ENCODE assay signal across 36 cellular contexts in the genomic region with DNA sequence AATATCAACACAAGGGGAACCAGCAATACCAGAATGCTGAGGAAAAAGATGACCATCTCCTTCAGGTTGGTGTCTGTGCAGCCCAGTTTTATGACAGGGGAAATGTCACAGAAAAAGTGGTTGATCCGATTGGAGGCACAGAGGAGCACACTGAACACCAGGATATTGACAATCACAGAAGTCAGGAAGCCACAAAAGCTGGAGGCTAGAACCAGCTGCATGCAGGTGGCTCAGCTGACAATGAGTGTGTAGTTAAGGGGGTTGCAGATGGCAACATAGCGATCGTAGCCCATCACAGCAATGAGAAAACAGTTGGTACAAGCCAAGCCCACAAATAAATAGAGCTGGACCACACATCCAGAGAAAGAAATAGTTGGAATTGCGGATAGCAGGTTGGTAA. TPM values are rescaled to one million over a fixed set of nuclear protein-coding genes. Genes with fewer than 3 reads are reported as not detected.
"Had no signal": no experiment of that assay in that cellular context is flagged by ENCODE, and none has a peak within 500 bp of the region (broad histone marks: within the 10 kb centered on the region; RNA-seq: fewer than 3 reads in every experiment).

No MANE protein-coding gene starts in this region.

- H2AFZ ChIP-seq: PC-9 had no signal

- H3K36me3 ChIP-seq: SJCRH30 had no signal

- H3K27me3 ChIP-seq: SJCRH30 had no signal

- H3K27ac ChIP-seq: PC-9, RWPE1, SJCRH30 had no signal

- H3K9me3 ChIP-seq: SJCRH30, SK-N-SH had no signal

- H3K4me3 ChIP-seq: PC-9, SJCRH30 had no signal

- H3K4me1 ChIP-seq: SJCRH30 had no signal

- H3K9ac ChIP-seq: SK-N-SH had no signal

- ATAC-seq: Panc1, Right ventricle myocardium inferior had no signal

- H3K4me2 ChIP-seq: PC-9, SK-N-SH had no signal

- DNase-seq: Karpas-422, MM.1S, MV-4-11, NCI-H1092, NCI-H1105, NCI-H1417 treated with DMSO at 0.1 percent for 48 hours, NCI-H1436 treated with DMSO at 0.1 percent for 48 hours, NCI-H1694 treated with DMSO at 0.1 percent for 48 hours, NCI-H187 treated with DMSO at 0.1 percent for 48 hours, NCI-H2029, NCI-H2081, NCI-H2107, NCI-H2171, NCI-H226, NCI-H446 treated with DMSO at 0.1 percent for 48 hours, NCI-H510A, NCI-H524, NCI-H526, NCI-H69, NCI-H748 treated with DMSO at 0.1 percent for 48 hours, NCI-H82, PC-9, SHP77, SIG-M5, SJCRH30, SK-N-SH, SW 1271, T-helper 1 cell had no signal

RNA-seq across cellular contexts. Expression of gene OR10K1, which starts 16.3 kb away (rescaled TPM):
- total RNA-seq: LHCN-M2, MCF 10A, OCI-LY7, PC-9, Right ventricle myocardium inferior, RPMI7951, SJCRH30, SK-MEL-5 had no signal
- polyA plus RNA-seq: SK-N-SH had no signal

RNA-seq across cellular contexts. Expression of gene OR10K2, which starts 19.3 kb away (rescaled TPM):
- total RNA-seq: LHCN-M2, MCF 10A, OCI-LY7, PC-9, Right ventricle myocardium inferior, RPMI7951, SJCRH30, SK-MEL-5 had no signal
- polyA plus RNA-seq: SK-N-SH had no signal

RNA-seq across cellular contexts. Expression of gene OR10R2, which starts 26.6 kb away (rescaled TPM):
- total RNA-seq: LHCN-M2, MCF 10A, OCI-LY7, PC-9, Right ventricle myocardium inferior, RPMI7951, SJCRH30, SK-MEL-5 had no signal
- polyA plus RNA-seq: SK-N-SH had no signal

RNA-seq across cellular contexts. Expression of gene OR10T2, which starts 46.1 kb away (rescaled TPM):
- total RNA-seq: LHCN-M2, MCF 10A, OCI-LY7, PC-9, Right ventricle myocardium inferior, RPMI7951, SJCRH30, SK-MEL-5 had no signal
- polyA plus RNA-seq: SK-N-SH had no signal
